8 cellular contexts compared by ENCODE assay signal in genomic region chr2:72825271-72826155, GRCh38. TPM values are rescaled to one million over a fixed set of nuclear protein-coding genes. Genes with fewer than 3 reads are reported as not detected.
A peak's percentile ranks its signal among the peaks of the same experiment; 100 is the strongest.
DNase-seq lines count a peak whose midpoint lies in the region; ATAC-seq lines count a peak whose summit lies in the region.

Gene EXOC6B (minus strand): TSS chr2:72826033.

- peaks cover 8% of the 10 kb centered on the region for H3K36me3 Mint-ChIP-seq in activated CD4-positive, alpha-beta T cell treated with anti-CD3 and anti-CD28 coated beads, Interleukin-2, amount 10 ng/mL, durations not matched to agents 24 days and 14 days (ENCODE audit: low read depth)

- peaks cover 45% of the 10 kb centered on the region for H3K4me1 Mint-ChIP-seq in activated CD4-positive, alpha-beta T cell treated with anti-CD3 and anti-CD28 coated beads, Interleukin-2, amount 10 ng/mL, durations not matched to agents 24 days and 14 days

- peak; percentile 95 for DNase-seq in AG20443 (ENCODE audit: low spot score)
- peak; percentile 62 for DNase-seq in GM19238 (ENCODE audit: insufficient read length, low spot score)
- peak; percentile 92 for DNase-seq in NCI-H510A treated with DMSO at 0.1 percent for 48 hours (lab: John Stamatoyannopoulos, UW)
- peak; percentile 96 for DNase-seq in activated CD4-positive, alpha-beta T cell treated with anti-CD3 and anti-CD28 coated beads, Interleukin-2, amount 10 ng/mL, durations not matched to agents 24 days and 14 days
- peak; percentile 80 for DNase-seq in dedifferentiated amniotic fluid mesenchymal stem cell (ENCODE audit: extremely low spot score)
- DNase-seq in left kidney (ENCODE audit: low read depth, low spot score): peak; percentile 97
- peak; percentile 84 for DNase-seq in stimulated activated CD4-positive, alpha-beta T cell treated with anti-CD3 and anti-CD28 coated beads, Interleukin-1b, Interleukin-23, amount 100 ng/mL, for 48 hours

- peak within 1 kb of the TSS; percentile 95 for H3K4me3 Mint-ChIP-seq in activated CD4-positive, alpha-beta T cell treated with anti-CD3 and anti-CD28 coated beads, Interleukin-2, amount 10 ng/mL, durations not matched to agents 24 days and 14 days

- peak within 1 kb of the TSS; percentile 87 for H3K27ac Mint-ChIP-seq in activated CD4-positive, alpha-beta T cell treated with anti-CD3 and anti-CD28 coated beads, Interleukin-2, amount 10 ng/mL, durations not matched to agents 24 days and 14 days

- intact Hi-C loops in activated CD4-positive, alpha-beta T cell treated with anti-CD3 and anti-CD28 coated beads, Interleukin-2, amount 10 ng/mL, durations not matched to agents 24 days and 14 days (cut with micrococcal nuclease): loop anchor here (1.0 to 5.0 kb wide), 2 partner anchors 39 to 247 kb away; partner anchors contain the start of gene SFXN5

- H3K27me3 Mint-ChIP-seq in activated CD4-positive, alpha-beta T cell treated with anti-CD3 and anti-CD28 coated beads, Interleukin-2, amount 10 ng/mL, durations not matched to agents 24 days and 14 days: peaks cover 4% of the 10 kb centered on the region

- no peaks in the 10 kb centered on the region for H3K9me3 Mint-ChIP-seq in activated CD4-positive, alpha-beta T cell treated with anti-CD3 and anti-CD28 coated beads, Interleukin-2, amount 10 ng/mL, durations not matched to agents 24 days and 14 days

- peak; percentile 93 for ATAC-seq in HG03439 (IDR thresholded peaks at IDR 0.05; ENCODE audit: unreplicated experiment)

RNA-seq across cellular contexts. Expression of gene EXOC6B, which starts in this region (rescaled TPM):
- 7.8 and 8.4 TPM in 2 replicates for total RNA-seq in activated CD4-positive, alpha-beta T cell treated with anti-CD3 and anti-CD28 coated beads, Interleukin-2, amount 10 ng/mL, durations not matched to agents 24 days and 14 days

Comparison
In these comparisons a context has a peak if more than half of its experiments do, and no peak if none do; other contexts are left out.
1. Peak in every context shown above with its lines: DNase-seq and ATAC-seq.